Comparison of ENCODE assay signal across 18 cellular contexts in the genomic region with DNA sequence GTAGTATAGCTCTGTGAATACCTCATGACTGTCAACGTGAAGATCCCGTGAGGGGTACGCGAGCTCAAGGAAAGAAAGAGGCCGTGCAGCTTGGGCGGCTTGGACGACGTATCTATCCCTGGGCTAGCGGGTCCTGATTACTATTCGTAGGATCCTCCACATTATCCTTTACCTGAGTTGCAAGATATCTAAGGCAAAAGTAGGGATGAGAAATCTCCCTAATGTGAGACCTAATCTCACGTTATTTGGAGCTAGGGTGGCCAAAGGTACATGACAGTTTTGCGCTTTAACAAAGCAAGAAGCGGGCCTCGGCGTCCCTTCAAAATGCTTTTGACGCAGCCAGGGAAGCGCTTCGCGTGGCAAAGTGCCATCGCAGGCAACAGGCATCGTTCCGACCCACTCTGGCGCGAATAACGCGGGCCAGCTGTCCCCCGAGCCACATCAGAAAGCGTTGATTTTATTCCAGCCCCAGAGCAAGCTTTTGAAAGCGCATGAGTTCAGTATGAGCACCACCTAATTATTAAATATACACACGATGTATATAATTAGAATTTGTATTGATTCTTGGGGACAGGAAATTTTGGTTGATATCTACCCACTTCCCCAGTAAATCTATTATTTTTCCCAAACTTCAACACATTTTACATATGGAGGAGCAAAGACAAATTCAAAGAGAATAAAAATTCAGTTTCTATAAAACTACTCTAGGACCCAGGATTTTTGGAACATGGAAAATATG. TPM values are rescaled to one million over a fixed set of nuclear protein-coding genes. Genes with fewer than 3 reads are reported as not detected.
DNase-seq lines count a peak whose midpoint lies in the region; ATAC-seq and TF ChIP-seq lines count a peak whose summit lies in the region.
"Had no signal": no experiment of that assay in that cellular context is flagged by ENCODE, and none has a peak within 500 bp of the region (broad histone marks: within the 10 kb centered on the region; RNA-seq: fewer than 3 reads in every experiment).

No MANE protein-coding gene starts in this region.

- no peaks in the 10 kb centered on the region for H3K9me3 Mint-ChIP-seq in T-helper 2 cell treated with Interferon-gamma antibody and Interleukin-4, amounts not matched to agents 5 μg/mL and 100 μg/mL, for 36 hours
- H3K9me3 Mint-ChIP-seq in HFFc6 (no peaks in the 10 kb centered on the region; the same call in 1 of the 2 replicates), natural killer cell (no peaks in the 10 kb centered on the region)

- H3K4me3 Mint-ChIP-seq in T-helper 2 cell treated with Interferon-gamma antibody and Interleukin-4, amounts not matched to agents 5 μg/mL and 100 μg/mL, for 36 hours: peak overlapping the region; percentile 84
- H3K4me3 Mint-ChIP-seq in HFFc6 (peak overlapping the region; percentile 75; the same call in 1 of the 2 replicates), natural killer cell (peak overlapping the region; percentile 100)

- no peak for DNase-seq in T-helper 2 cell treated with Interferon-gamma antibody and Interleukin-4, amounts not matched to agents 5 μg/mL and 100 μg/mL, for 36 hours (ENCODE audit: low spot score)
- no peak for DNase-seq in T-helper 2 cell
- DNase-seq in HFFc6: no peak
- peak; percentile 63 for DNase-seq in cerebellar cortex (ENCODE audit: low spot score)
- no peak for DNase-seq in natural killer cell
- DNase-seq in amniotic stem cell (lab: John Stamatoyannopoulos, UW): no peak
- DNase-seq in WERI-Rb-1: no peak
- no peak for DNase-seq in HUDEP-2 (lab: John Stamatoyannopoulos, UW; ENCODE audit: unreplicated experiment in 76 of 76)
- DNase-seq: adrenal gland; islet precursor cell; NCI-H1105 treated with DMSO at 0.1 percent for 48 hours; Right ventricle myocardium superior; stimulated activated CD4-positive, alpha-beta T cell treated with anti-CD3 and anti-CD28 coated beads, Interleukin-12 subunit alpha, Interleukin-12 subunit beta, amount 100 ng/mL, for 4 hours had no signal

- H3K9me3 ChIP-seq in WERI-Rb-1 (ENCODE audit: severe bottlenecking): no peaks in the 10 kb centered on the region
- H3K9me3 ChIP-seq: A549, adrenal gland, suprapubic skin had no signal

- H3K27ac ChIP-seq in WERI-Rb-1: no peak overlapping the region
- H3K27ac ChIP-seq: A549, adrenal gland, HL-60, suprapubic skin had no signal

- H3K27ac Mint-ChIP-seq in T-helper 2 cell treated with Interferon-gamma antibody and Interleukin-4, amounts not matched to agents 5 μg/mL and 100 μg/mL, for 36 hours: no peak overlapping the region
- H3K27ac Mint-ChIP-seq in HFFc6: no peak overlapping the region
- H3K27ac Mint-ChIP-seq in natural killer cell: peak overlapping the region; percentile 43 to 93

- peaks cover 86% of the 10 kb centered on the region for H3K27me3 ChIP-seq in WERI-Rb-1 (ENCODE audit: insufficient read depth, low read depth, severe bottlenecking)

- no peak for TF ChIP-seq CTCF in HFFc6 (IDR thresholded peaks at IDR 0.05)
- no peak for TF ChIP-seq CTCF in natural killer cell (IDR thresholded peaks at IDR 0.05)
- TF ChIP-seq CTCF in WERI-Rb-1 (IDR thresholded peaks at IDR 0.05; ENCODE audit: low read depth, low read length): no peak

- intact Hi-C loops in natural killer cell (cut with micrococcal nuclease): no loop called here

- no peaks in the 10 kb centered on the region for H3K36me3 ChIP-seq in WERI-Rb-1
- H3K36me3 ChIP-seq: adrenal gland, suprapubic skin had no signal

- peaks cover 86% of the 10 kb centered on the region for H3K27me3 Mint-ChIP-seq in T-helper 2 cell treated with Interferon-gamma antibody and Interleukin-4, amounts not matched to agents 5 μg/mL and 100 μg/mL, for 36 hours (ENCODE audit: low read depth)
- peaks cover 71% of the 10 kb centered on the region for H3K27me3 Mint-ChIP-seq in HFFc6 (ENCODE audit: insufficient read depth)
- H3K27me3 Mint-ChIP-seq in natural killer cell (ENCODE audit: low read depth in 2 of 2): peaks cover 61 to 64% of the 10 kb centered on the region in 2 donors

- peaks cover 38% of the 10 kb centered on the region for H3K4me1 Mint-ChIP-seq in T-helper 2 cell treated with Interferon-gamma antibody and Interleukin-4, amounts not matched to agents 5 μg/mL and 100 μg/mL, for 36 hours (ENCODE audit: low read depth)
- H3K4me1 Mint-ChIP-seq in HFFc6 (ENCODE audit: low read depth) (peaks cover 48% of the 10 kb centered on the region), natural killer cell (peaks cover 49 to 62% of the 10 kb centered on the region in 2 donors)

- no peaks in the 10 kb centered on the region for H3K36me3 Mint-ChIP-seq in T-helper 2 cell treated with Interferon-gamma antibody and Interleukin-4, amounts not matched to agents 5 μg/mL and 100 μg/mL, for 36 hours (ENCODE audit: low read depth)
- no peaks in the 10 kb centered on the region; the same call in 1 of the 2 replicates for H3K36me3 Mint-ChIP-seq in HFFc6 (ENCODE audit: low read depth)
- H3K36me3 Mint-ChIP-seq in natural killer cell: no peaks in the 10 kb centered on the region

- ATAC-seq in natural killer cell: no peak
- ATAC-seq: A549 had no signal

- no peak overlapping the region for H3K4me3 ChIP-seq in WERI-Rb-1 (ENCODE audit: low read depth, low read length)
- H3K4me3 ChIP-seq: A549 had no signal

RNA-seq across cellular contexts. Expression of a gene that starts 2.5 kb away (rescaled TPM):
- total RNA-seq in HFFc6 (2021; fragmentation: NEBNext Ultra II Directional; extraction: Animal tissue kit (Norgen Biotek cat#: 25700)): not detected
- 10 to 100 TPM; 30.3 to 64.0 (median 32.2) TPM for total RNA-seq in natural killer cell
- total RNA-seq: epithelial cell of proximal tubule, glomerular endothelial cell, suprapubic skin had no signal

Comparison
In these comparisons a context has a peak if more than half of its experiments do, and no peak if none do; other contexts are left out.
1. H3K27ac Mint-ChIP-seq: peak in natural killer cell (2 of 2); none in T-helper 2 cell treated with Interferon-gamma antibody and Interleukin-4, amounts not matched to agents 5 μg/mL and 100 μg/mL, for 36 hours (single experiment) and HFFc6 (single experiment).
2. RNA of a gene that starts 2.5 kb away (total RNA-seq): 30.3 to 64.0 TPM in natural killer cell; not detected in HFFc6; every median in the first group is over 10 times any median in the second.
3. Peak in every context shown above with its lines, with median percentiles within 50 percentile points of each other: H3K4me3 Mint-ChIP-seq.